ENCODE assay signal across 19 cellular contexts in genomic region chr2:143514413-143514812, GRCh38.
"Had no signal": no experiment of that assay in that cellular context is flagged by ENCODE, and none has a peak within 500 bp of the region (broad histone marks: within the 10 kb centered on the region; RNA-seq: fewer than 3 reads in every experiment).

No MANE protein-coding gene starts in this region.

- H3K27ac Mint-ChIP-seq: dendritic cell treated with granulocyte-macrophage colony-stimulating factor and Interleukin-4, amounts not matched to agents 40 ng/mL and 50 ng/mL, for 4 days; naive B cell had no signal

- H3K9me3 Mint-ChIP-seq: central memory CD8-positive, alpha-beta T cell; dendritic cell treated with granulocyte-macrophage colony-stimulating factor and Interleukin-4, amounts not matched to agents 40 ng/mL and 50 ng/mL, for 4 days; effector memory CD8-positive, alpha-beta T cell had no signal

- H3K4me3 Mint-ChIP-seq: central memory CD8-positive, alpha-beta T cell; dendritic cell treated with granulocyte-macrophage colony-stimulating factor and Interleukin-4, amounts not matched to agents 40 ng/mL and 50 ng/mL, for 4 days; effector memory CD8-positive, alpha-beta T cell; naive B cell had no signal

- ATAC-seq: effector memory CD8-positive, alpha-beta T cell; heart left ventricle; left ventricle myocardium superior had no signal

- H3K27ac ChIP-seq: right atrium auricular region, vagina had no signal

- H3K4me1 ChIP-seq: right atrium auricular region, vagina had no signal

- H3K27me3 Mint-ChIP-seq: central memory CD8-positive, alpha-beta T cell; dendritic cell treated with granulocyte-macrophage colony-stimulating factor and Interleukin-4, amounts not matched to agents 40 ng/mL and 50 ng/mL, for 4 days; effector memory CD8-positive, alpha-beta T cell; naive B cell had no signal

- H3K36me3 ChIP-seq: right atrium auricular region, tibial nerve, vagina had no signal

- H3K27me3 ChIP-seq: heart left ventricle, right atrium auricular region, tibial nerve, vagina had no signal

- H3K4me3 ChIP-seq: heart left ventricle, right atrium auricular region, tibial nerve, vagina had no signal

- DNase-seq: activated CD4-positive, alpha-beta T cell treated with anti-CD3 and anti-CD28 coated beads, Interleukin-2, amount 50 U/mL, for 48 hours; activated CD4-positive, CD25-positive, alpha-beta regulatory T cell treated with anti-CD3 and anti-CD28 coated beads, Interleukin-2, amount 50 U/mL, for 72 hours; activated naive CD4-positive, alpha-beta T cell; activated T-cell treated with anti-CD3 and anti-CD28 coated beads, Interleukin-2, amount 50 U/mL, for 48 hours; effector memory CD8-positive, alpha-beta T cell; erythroblast; foreskin melanocyte; heart left ventricle; kidney; left ventricle myocardium superior; naive B cell; posterior cingulate gyrus; small intestine; T-helper 9 cell had no signal
